ENCODE assay signal across 9 cellular contexts in genomic region chr16:81096715-81097208, GRCh38. TPM values are rescaled to one million over a fixed set of nuclear protein-coding genes. Genes with fewer than 3 reads are reported as not detected.
DNase-seq lines count a peak whose midpoint lies in the region; ATAC-seq and TF ChIP-seq lines count a peak whose summit lies in the region.
"Had no signal": no experiment of that assay in that cellular context is flagged by ENCODE, and none has a peak within 500 bp of the region (broad histone marks: within the 10 kb centered on the region; RNA-seq: fewer than 3 reads in every experiment).

No MANE protein-coding gene starts in this region.

- TF ChIP-seq CTCF in heart right ventricle (IDR thresholded peaks at IDR 0.05) (no peak), right atrium auricular region (IDR thresholded peaks at IDR 0.05) (no peak), upper lobe of right lung (IDR thresholded peaks at IDR 0.05) (no peak)

- intact Hi-C loops in heart right ventricle (cut with DNase I) (loop anchor here in 3 of 10 donors (1.0 to 5.0 kb wide), 3 partner anchors 19 to 59 kb away; partner anchors contain the start of genes C16orf46 (in 3 of the 3) and ATMIN (in 1 of the 3)), upper lobe of right lung (cut with DNase I) (no loop called here)

- H3K27me3 ChIP-seq in heart right ventricle: no peaks in the 10 kb centered on the region
- no peaks in the 10 kb centered on the region for H3K27me3 ChIP-seq in right atrium auricular region
- H3K27me3 ChIP-seq in adipocyte (replicated peaks; ENCODE audit: control insufficient read depth, insufficient read depth, low read length): no peaks in the 10 kb centered on the region
- H3K27me3 ChIP-seq in upper lobe of right lung: no peaks in the 10 kb centered on the region
- H3K27me3 ChIP-seq: adrenal gland had no signal

- no peak for ATAC-seq in heart right ventricle
- ATAC-seq in upper lobe of right lung: no peak
- ATAC-seq in HG02610 (IDR thresholded peaks at IDR 0.05; ENCODE audit: unreplicated experiment): no peak

- 52 to 55% methylated on average over 8 of the region's 8 CpGs for WGBS in heart right ventricle, 2 donors
- WGBS in mesodermal cell (ENCODE audit: insufficient coverage in 2 of 2), 2 experiments: 44 to 55% methylated on average over 5 to 6 of the region's 8 CpGs

- no peak overlapping the region for H3K9ac ChIP-seq in adipocyte (ENCODE audit: low read length)

- H3K4me3 ChIP-seq in heart right ventricle (peak overlapping the region in 8 of 10 donors; percentile 2 to 99 (median 92)), right atrium auricular region (peak overlapping the region in 1 of 2 donors; percentile 83), adipocyte (ENCODE audit: low read length) (peak overlapping the region; percentile 71), mesodermal cell (ENCODE audit: extremely low read depth, insufficient read depth, low read length, poor library complexity, severe bottlenecking) (peak overlapping the region; percentile 6), upper lobe of right lung (no peak overlapping the region)

- H3K9me3 ChIP-seq in heart right ventricle: no peaks in the 10 kb centered on the region
- no peaks in the 10 kb centered on the region for H3K9me3 ChIP-seq in right atrium auricular region
- no peaks in the 10 kb centered on the region for H3K9me3 ChIP-seq in adipocyte (ENCODE audit: control insufficient read depth, low read length)
- H3K9me3 ChIP-seq in mesodermal cell (ENCODE audit: control insufficient read depth, low read length): no peaks in the 10 kb centered on the region
- no peaks in the 10 kb centered on the region for H3K9me3 ChIP-seq in upper lobe of right lung
- H3K9me3 ChIP-seq: adrenal gland had no signal

- DNase-seq in heart right ventricle: no peak
- no peak for DNase-seq in right atrium auricular region (ENCODE audit: low spot score)
- no peak for DNase-seq in adipocyte (ENCODE audit: low read depth)
- no peak for DNase-seq in upper lobe of right lung
- no peak for DNase-seq in NCI-H446 treated with DMSO at 0.1 percent for 48 hours (lab: John Stamatoyannopoulos, UW)
- DNase-seq in NCI-H748 (lab: John Stamatoyannopoulos, UW; ENCODE audit: unreplicated experiment): no peak

- H3K4me1 ChIP-seq in heart right ventricle (peaks cover 0 to 12% (median 5%) of the 10 kb centered on the region in 9 donors), right atrium auricular region (peaks cover 0 to 4% of the 10 kb centered on the region in 2 donors), adipocyte (ENCODE audit: control insufficient read depth, insufficient read depth, low read length) (peaks cover 7% of the 10 kb centered on the region), mesodermal cell (ENCODE audit: control insufficient read depth, insufficient read depth, low read length, poor library complexity, severe bottlenecking) (no peaks in the 10 kb centered on the region), upper lobe of right lung (no peaks in the 10 kb centered on the region)

- H3K36me3 ChIP-seq in heart right ventricle (no peaks in the 10 kb centered on the region), right atrium auricular region (no peaks in the 10 kb centered on the region), adipocyte (ENCODE audit: control insufficient read depth, insufficient read depth, low read length, severe bottlenecking) (no peaks in the 10 kb centered on the region), mesodermal cell (ENCODE audit: control insufficient read depth, insufficient read depth, low read length) (no peaks in the 10 kb centered on the region), upper lobe of right lung (no peaks in the 10 kb centered on the region)
- H3K36me3 ChIP-seq: adrenal gland had no signal

- H3K27ac ChIP-seq in heart right ventricle: peak overlapping the region in 6 of 10 donors; percentile 31 to 87 (median 40)
- H3K27ac ChIP-seq in right atrium auricular region: peak overlapping the region in 1 of 2 donors; percentile 57
- H3K27ac ChIP-seq in mesodermal cell (ENCODE audit: low read depth, low read length, severe bottlenecking): no peak overlapping the region
- peak overlapping the region; percentile 24 for H3K27ac ChIP-seq in upper lobe of right lung

RNA-seq across cellular contexts. Expression of gene GCSH, which starts 0.6 kb away (rescaled TPM):
- 10 to 100 TPM; 31.2 to 53.4 (median 44.2) TPM for total RNA-seq in heart right ventricle
- 10 to 100 TPM; 26.8 to 42.5 TPM for polyA plus RNA-seq in heart right ventricle
- total RNA-seq in right atrium auricular region: 10 to 100 TPM; 12.3 to 16.9 TPM
- polyA plus RNA-seq in mesodermal cell (2013, experiment 1 of 2): 61.5 TPM
- 83.7 TPM for polyA plus RNA-seq in mesodermal cell (2013, experiment 2 of 2)
- total RNA-seq in upper lobe of right lung: 17.0 TPM

RNA-seq across cellular contexts. Expression of gene C16orf46, which starts 19.7 kb away (rescaled TPM):
- total RNA-seq in heart right ventricle (1 to 10 TPM in 1 of 10 donors, under 1 TPM in 7, not detected in 2; 0.19 to 2.0 (median 0.47) TPM), right atrium auricular region (1 to 10 TPM in 1 of 2 donors, not detected in 1; 1.5 TPM), upper lobe of right lung (1.5 TPM)
- under 1 TPM in 1 of 2 donors, not detected in 1; 0.78 TPM for polyA plus RNA-seq in heart right ventricle
- 0.88 TPM for polyA plus RNA-seq in mesodermal cell (2013, experiment 1 of 2)
- 0.40 TPM for polyA plus RNA-seq in mesodermal cell (2013, experiment 2 of 2)
